Comparison of ENCODE assay signal across 12 cellular contexts in genomic region chr2:218407717-218408116, GRCh38. TPM values are rescaled to one million over a fixed set of nuclear protein-coding genes. Genes with fewer than 3 reads are reported as not detected.
DNase-seq lines count a peak whose midpoint lies in the region; TF ChIP-seq lines count a peak whose summit lies in the region.
"Had no signal": no experiment of that assay in that cellular context is flagged by ENCODE, and none has a peak within 500 bp of the region (broad histone marks: within the 10 kb centered on the region; RNA-seq: fewer than 3 reads in every experiment).

No MANE protein-coding gene starts in this region.

- H3K79me2 ChIP-seq in KMS-11 (ENCODE audit: insufficient read depth, low read depth) (no peaks in the 10 kb centered on the region), parathyroid adenoma (peaks cover 2% of the 10 kb centered on the region)

- H3K4me2 ChIP-seq in KMS-11, result peak overlapping the region; percentile 97; the same call in 1 of the 2 replicates
- H3K4me2 ChIP-seq in parathyroid adenoma (ENCODE audit: low read length), result no peak overlapping the region

- DNase-seq in CD14-positive monocyte (ENCODE audit: low spot score) (peak; percentile 36), colonic mucosa (no peak), ACHN (no peak), activated gamma-delta T cell treated with Interleukin-2 at 50 U/mL for 16 hours (no peak), cerebellar cortex (ENCODE audit: low spot score) (no peak), NOMO-1 (lab: John Stamatoyannopoulos, UW; ENCODE audit: unreplicated experiment in 2 of 2) (no peak)
- DNase-seq: amniotic stem cell, PC-9 had no signal

- no peaks in the 10 kb centered on the region for H3K27me3 ChIP-seq in KMS-11 (ENCODE audit: insufficient read depth, low read depth)
- no peaks in the 10 kb centered on the region for H3K27me3 ChIP-seq in colonic mucosa
- no peaks in the 10 kb centered on the region for H3K27me3 ChIP-seq in parathyroid adenoma (ENCODE audit: control insufficient read depth, insufficient read depth, low read length)
- H3K27me3 ChIP-seq: pancreas had no signal

- H3K27ac Mint-ChIP-seq in CD14-positive monocyte, result peak overlapping the region; percentile 32 to 93 (median 73)

- H3K9me3 Mint-ChIP-seq in CD14-positive monocyte, result peaks cover 0 to 4% (median 0%) of the 10 kb centered on the region in 7 donors

- peaks cover 22% of the 10 kb centered on the region in 2 donors for H3K36me3 Mint-ChIP-seq in CD14-positive monocyte

- intact Hi-C loops in CD14-positive monocyte (cut with micrococcal nuclease) (loop anchor here (2.0 to 10.0 kb wide), 4 partner anchors 60 to 267 kb away; partner anchors contain the start of genes ARPC2 (in 1 of the 2), CNOT9 (in 1 of the 2), RNF25 (in 1 of the 2) and STK36 (in 1 of the 2)), colonic mucosa (cut with DNase I) (loop anchor here (5.0 to 10.0 kb wide), 2 partner anchors 60 to 237 kb away; no protein-coding TSS in a partner anchor)

- H2AFZ ChIP-seq in KMS-11 (ENCODE audit: low read depth), result no peak overlapping the region; the same call in 1 of the 2 replicates
- peak overlapping the region; percentile 23 for H2AFZ ChIP-seq in parathyroid adenoma
- H2AFZ ChIP-seq: PC-9 had no signal

- in situ Hi-C loops in ACHN (cut with HindIII; ENCODE audit: low pct_ligation_motif_present, low pct_unique_long_range_greater_than_20kb, low sequenced_read_pairs), result no loop called here

- H3K27me3 Mint-ChIP-seq in CD14-positive monocyte (ENCODE audit: low read depth in 3 of 3), result no peaks in the 10 kb centered on the region

- H3K4me3 ChIP-seq in KMS-11 (IDR thresholded peaks at IDR 0.05; ENCODE audit: insufficient read depth, low read depth, low read length), result peak overlapping the region; percentile 52
- no peak overlapping the region for H3K4me3 ChIP-seq in colonic mucosa
- no peak overlapping the region for H3K4me3 ChIP-seq in parathyroid adenoma (ENCODE audit: low read depth, low read length)

- H4K20me1 ChIP-seq in KMS-11 (ENCODE audit: insufficient read depth), result no peaks in the 10 kb centered on the region

- H3K9me3 ChIP-seq in colonic mucosa (no peaks in the 10 kb centered on the region), parathyroid adenoma (ENCODE audit: control insufficient read depth, low read length) (no peaks in the 10 kb centered on the region)
- H3K9me3 ChIP-seq: pancreas had no signal

- peaks cover 60% of the 10 kb centered on the region for H3K4me1 Mint-ChIP-seq in CD14-positive monocyte

- no peaks in the 10 kb centered on the region for H3K36me3 ChIP-seq in KMS-11 (ENCODE audit: insufficient read depth)
- no peaks in the 10 kb centered on the region for H3K36me3 ChIP-seq in colonic mucosa
- H3K36me3 ChIP-seq in parathyroid adenoma (ENCODE audit: control insufficient read depth, insufficient read depth, low read length), result no peaks in the 10 kb centered on the region

- no peak for TF ChIP-seq CTCF in CD14-positive monocyte (IDR thresholded peaks at IDR 0.05)
- no peak for TF ChIP-seq CTCF in KMS-11 (conservative IDR thresholded peaks at IDR 0.05; ENCODE audit: low read depth, low read length)
- no peak for TF ChIP-seq CTCF in colonic mucosa (IDR thresholded peaks at IDR 0.05)
- TF ChIP-seq CTCF in parathyroid adenoma (IDR thresholded peaks at IDR 0.05), result no peak

- H3K27ac ChIP-seq in KMS-11 (no peak overlapping the region; the same call in 1 of the 2 replicates), colonic mucosa (peak overlapping the region; percentile 84), parathyroid adenoma (no peak overlapping the region)

- H3K4me1 ChIP-seq in KMS-11 (ENCODE audit: low read depth, poor library complexity, severe bottlenecking), result peaks cover 33% of the 10 kb centered on the region
- H3K4me1 ChIP-seq in colonic mucosa, result peaks cover 7% of the 10 kb centered on the region
- peaks cover 11% of the 10 kb centered on the region for H3K4me1 ChIP-seq in parathyroid adenoma

- no peak overlapping the region for H3K9ac ChIP-seq in KMS-11
- peak overlapping the region; percentile 9 to 26 for H3K9ac ChIP-seq in colonic mucosa (ENCODE audit: low read depth in 2 of 2, low read length in 2 of 2)
- H3K9ac ChIP-seq in parathyroid adenoma, result no peak overlapping the region

- H3K4me3 Mint-ChIP-seq in CD14-positive monocyte, result no peak overlapping the region

RNA-seq across cellular contexts. Expression of gene CTDSP1, which starts 8.0 kb away (rescaled TPM):
- polyA plus RNA-seq in CD14-positive monocyte, result 10 to 100 TPM; 46.4 to 49.9 TPM
- 100 to 1,000 TPM; 137 to 150 TPM for total RNA-seq in colonic mucosa

RNA-seq across cellular contexts. Expression of gene VIL1, which starts 11.2 kb away (rescaled TPM):
- polyA plus RNA-seq in CD14-positive monocyte, result not detected
- total RNA-seq in colonic mucosa, result 100 to 1,000 TPM; 545 to 634 TPM
- total RNA-seq: left cardiac atrium, PC-9 had no signal

RNA-seq across cellular contexts. Expression of gene SLC11A1, which starts 25.6 kb away (rescaled TPM):
- 100 to 1,000 TPM; 184 to 352 TPM for polyA plus RNA-seq in CD14-positive monocyte
- total RNA-seq in colonic mucosa, result 1 to 10 TPM; 1.1 to 1.8 TPM

RNA-seq across cellular contexts. Expression of gene CATIP, which starts 51.1 kb away (rescaled TPM):
- 1 to 10 TPM; 2.9 to 5.5 TPM for polyA plus RNA-seq in CD14-positive monocyte
- not detected for total RNA-seq in colonic mucosa
- total RNA-seq: left cardiac atrium had no signal

Comparison
In these comparisons a context has a peak if more than half of its experiments do, and no peak if none do; other contexts are left out.
1. H3K9ac ChIP-seq: peak in colonic mucosa (2 of 2); none in KMS-11 (single experiment) and parathyroid adenoma (single experiment).